In the genomic region with DNA sequence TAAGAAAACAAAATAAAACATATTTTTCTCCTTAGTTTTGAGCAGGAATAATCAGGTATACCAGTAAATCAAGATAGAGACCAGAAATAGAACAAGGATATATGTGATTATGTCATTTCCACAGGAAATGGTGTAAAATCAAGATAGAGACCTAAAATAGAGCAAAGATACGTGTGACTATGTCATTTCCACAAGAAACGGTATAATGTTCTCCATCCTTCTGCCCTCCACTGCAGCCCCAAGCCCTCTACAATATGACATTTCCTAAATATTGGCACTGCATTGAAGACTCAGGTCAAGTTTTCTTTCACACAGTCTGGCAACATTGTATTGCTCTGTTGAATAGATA, we compare ENCODE assay signal across 16 cellular contexts.
DNase-seq lines count a peak whose midpoint lies in the region; ATAC-seq and TF ChIP-seq lines count a peak whose summit lies in the region.
"Had no signal": no experiment of that assay in that cellular context is flagged by ENCODE, and none has a peak within 500 bp of the region (broad histone marks: within the 10 kb centered on the region; RNA-seq: fewer than 3 reads in every experiment).

No MANE protein-coding gene starts in this region.

- DNase-seq in PC-3 (no peak), brain microvascular endothelial cell (no peak), fibroblast of the aortic adventitia (ENCODE audit: low read depth) (peak; percentile 34), right lobe of liver (no peak), sigmoid colon (no peak), NCI-H446 (lab: John Stamatoyannopoulos, UW) (no peak)
- DNase-seq: 8988T; C1 segment of cervical spinal cord; Calu3; CD4-positive, alpha-beta T cell; DMS 273 treated with DMSO at 0.1 percent for 48 hours; GOT3; H9 had no signal

- H3K4me2 ChIP-seq in PC-3 (ENCODE audit: low read length) = peak overlapping the region; percentile 1; the same call in 1 of the 2 replicates

- TF ChIP-seq POLR2A in right lobe of liver (IDR thresholded peaks at IDR 0.05) = no peak
- TF ChIP-seq POLR2A in sigmoid colon (IDR thresholded peaks at IDR 0.05) = no peak

- H3K36me3 ChIP-seq in ACC112 (ENCODE audit: insufficient read depth, low read length) (no peaks in the 10 kb centered on the region), PC-3 (ENCODE audit: low read depth, low read length) (no peaks in the 10 kb centered on the region), brain microvascular endothelial cell (replicated peaks) (no peaks in the 10 kb centered on the region), right lobe of liver (no peaks in the 10 kb centered on the region), sigmoid colon (no peaks in the 10 kb centered on the region)

- POLR2A ChIA-PET in PC-3 (lab: Charles Lee; ENCODE audit: unreplicated experiment) = no interaction called here

- no peaks in the 10 kb centered on the region for H4K20me1 ChIP-seq in PC-3 (ENCODE audit: low read length)

- peak overlapping the region; percentile 79 for H3K27ac ChIP-seq in ACC112 (ENCODE audit: low read depth, low read length)
- peak overlapping the region; percentile 28 for H3K27ac ChIP-seq in PC-3 (ENCODE audit: low read length)
- H3K27ac ChIP-seq in brain microvascular endothelial cell = peak overlapping the region; percentile 69
- H3K27ac ChIP-seq in right lobe of liver = no peak overlapping the region
- H3K27ac ChIP-seq in sigmoid colon = no peak overlapping the region

- H3K9me3 ChIP-seq in PC-3 (ENCODE audit: low read length) (no peaks in the 10 kb centered on the region), right lobe of liver (no peaks in the 10 kb centered on the region), sigmoid colon (no peaks in the 10 kb centered on the region)

- H2AFZ ChIP-seq in ACC112 (ENCODE audit: low read length, unreplicated experiment) (no peak overlapping the region), PC-3 (ENCODE audit: low read length) (no peak overlapping the region)

- BruUV-seq in PC-3 (replicated peaks; lab: Mats Ljungman, UMichigan) = no TSS peak

- H3K4me3 ChIP-seq in ACC112 (ENCODE audit: low read depth, low read length) (no peak overlapping the region; the same call in 1 of the 2 replicates), PC-3 (ENCODE audit: low read length) (no peak overlapping the region), brain microvascular endothelial cell (ENCODE audit: low read depth, low read length) (no peak overlapping the region), fibroblast of the aortic adventitia (ENCODE audit: low read depth, low read length) (no peak overlapping the region), right lobe of liver (no peak overlapping the region), sigmoid colon (no peak overlapping the region)

- no peaks in the 10 kb centered on the region for H3K9me2 ChIP-seq in PC-3 (replicated peaks; ENCODE audit: low read length)

- in situ Hi-C loops in brain microvascular endothelial cell (cut with HindIII; ENCODE audit: low pct_ligation_motif_present, low sequenced_read_pairs) = no loop called here

- H3K27me3 ChIP-seq in ACC112 (ENCODE audit: insufficient read depth, low read length) (no peaks in the 10 kb centered on the region), PC-3 (ENCODE audit: low read length) (no peaks in the 10 kb centered on the region), brain microvascular endothelial cell (replicated peaks) (no peaks in the 10 kb centered on the region), right lobe of liver (no peaks in the 10 kb centered on the region), sigmoid colon (no peaks in the 10 kb centered on the region)

- no peak for ATAC-seq in PC-3
- ATAC-seq in right lobe of liver = no peak
- ATAC-seq in HG03175 (IDR thresholded peaks at IDR 0.05; ENCODE audit: unreplicated experiment) = no peak
- ATAC-seq: HepG2 had no signal

- intact Hi-C loops in PC-3 (cut with micrococcal nuclease) (loop anchor here (5.0 kb wide), 4 partner anchors 79 to 146 kb away; no protein-coding TSS in a partner anchor), right lobe of liver (cut with DNase I) (no loop called here), sigmoid colon (cut with DNase I) (no loop called here)

- CTCF ChIA-PET in PC-3 (lab: Charles Lee) = no interaction called here

- H3K79me2 ChIP-seq in ACC112 (ENCODE audit: control insufficient read depth, insufficient read depth, low read length, unreplicated experiment) = no peaks in the 10 kb centered on the region
- no peaks in the 10 kb centered on the region for H3K79me2 ChIP-seq in PC-3 (ENCODE audit: low read length)

- H3K9ac ChIP-seq in PC-3 (ENCODE audit: low read length) = no peak overlapping the region

- H3K4me1 ChIP-seq in ACC112 (ENCODE audit: control insufficient read depth, insufficient read depth, low read length, unreplicated experiment) (peaks cover 35% of the 10 kb centered on the region), PC-3 (ENCODE audit: insufficient read depth, low read length) (peaks cover 13% of the 10 kb centered on the region), right lobe of liver (no peaks in the 10 kb centered on the region), sigmoid colon (no peaks in the 10 kb centered on the region)

- H3F3A ChIP-seq in PC-3 (ENCODE audit: low read length, unreplicated experiment) = no peaks in the 10 kb centered on the region

- TF ChIP-seq EP300 in sigmoid colon (IDR thresholded peaks at IDR 0.05) = no peak

- no peak for TF ChIP-seq CTCF in PC-3 (conservative IDR thresholded peaks at IDR 0.05; ENCODE audit: low read depth, low read length)
- TF ChIP-seq CTCF in brain microvascular endothelial cell (IDR thresholded peaks at IDR 0.05; ENCODE audit: low read depth, low read length, missing control alignments) = no peak
- TF ChIP-seq CTCF in fibroblast of the aortic adventitia (IDR thresholded peaks at IDR 0.05; ENCODE audit: insufficient read depth, low read length) = no peak
- TF ChIP-seq CTCF in right lobe of liver (IDR thresholded peaks at IDR 0.05) = no peak
- no peak for TF ChIP-seq CTCF in sigmoid colon (IDR thresholded peaks at IDR 0.05)

- WGBS in right lobe of liver (ENCODE audit: insufficient coverage, low coverage, low lambda C conversion rate, missing lambda C conversion rate) = 46% methylated on average over 2 of the region's 2 CpGs
- 51 to 80% methylated on average over 2 of the region's 2 CpGs for WGBS in sigmoid colon, 2 donors

Comparison
In these comparisons a context has a peak if more than half of its experiments do, and no peak if none do; other contexts are left out.
1. H3K27ac ChIP-seq: peak in ACC112 (single experiment), PC-3 (single experiment) and brain microvascular endothelial cell (single experiment); none in right lobe of liver (0 of 3) and sigmoid colon (0 of 4).